ENCODE assay signal across 16 cellular contexts in the genomic region with DNA sequence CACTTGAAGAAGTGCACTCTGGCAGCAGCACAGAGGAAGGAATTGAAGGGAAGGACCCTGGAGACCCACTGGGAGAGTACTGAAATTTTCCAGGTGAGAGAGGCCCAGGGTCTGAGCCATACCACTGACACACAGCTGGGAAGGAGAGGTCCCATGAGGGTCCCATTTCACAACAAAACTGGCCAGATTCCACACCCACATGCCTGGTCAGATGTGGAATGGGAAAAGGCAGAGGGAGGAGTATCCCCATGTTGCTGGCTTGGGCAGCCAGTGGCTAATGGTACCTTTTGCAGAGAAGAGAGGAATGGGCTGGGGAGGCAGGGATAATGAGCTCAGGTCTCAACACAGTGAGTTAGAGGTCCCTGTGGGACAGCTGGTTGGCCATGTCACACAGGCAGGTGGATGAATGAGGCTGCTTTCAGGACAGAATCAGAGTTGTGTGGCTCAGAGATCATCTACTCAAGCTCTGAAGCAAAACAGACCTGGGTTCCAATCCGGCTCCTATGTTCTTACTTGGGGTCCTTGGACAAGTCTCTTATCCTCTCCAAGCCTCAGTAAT. TPM values are rescaled to one million over a fixed set of nuclear protein-coding genes. Genes with fewer than 3 reads are reported as not detected.
A peak's percentile ranks its signal among the peaks of the same experiment; 100 is the strongest.
DNase-seq lines count a peak whose midpoint lies in the region; ATAC-seq and TF ChIP-seq lines count a peak whose summit lies in the region.
"Had no signal": no experiment of that assay in that cellular context is flagged by ENCODE, and none has a peak within 500 bp of the region (broad histone marks: within the 10 kb centered on the region; RNA-seq: fewer than 3 reads in every experiment).

No MANE protein-coding gene starts in this region.

- TF ChIP-seq CTCF in endothelial cell (IDR thresholded peaks at IDR 0.05; ENCODE audit: unreplicated experiment) (no peak), neural progenitor cell (IDR thresholded peaks at IDR 0.05) (no peak)

- no peaks in the 10 kb centered on the region for H3K36me3 ChIP-seq in neural progenitor cell

- H3K4me3 ChIP-seq in neural progenitor cell = no peak overlapping the region

- H3K9me3 ChIP-seq in neural progenitor cell (ENCODE audit: low read depth) = no peaks in the 10 kb centered on the region

- H3K9me3 Mint-ChIP-seq in endothelial cell (ENCODE audit: unreplicated experiment) = no peaks in the 10 kb centered on the region
- H3K9me3 Mint-ChIP-seq in neural progenitor cell = peaks cover 6% of the 10 kb centered on the region
- H3K9me3 Mint-ChIP-seq in stimulated activated naive CD8-positive, alpha-beta T cell treated with anti-CD3 and anti-CD28 coated beads, Interleukin-15, amount 100 ng/mL, for 72 hours = peaks cover 5 to 6% of the 10 kb centered on the region in 2 donors

- H3K4me3 Mint-ChIP-seq in endothelial cell (ENCODE audit: unreplicated experiment) = no peak overlapping the region
- peak overlapping the region; percentile 63 for H3K4me3 Mint-ChIP-seq in neural progenitor cell
- H3K4me3 Mint-ChIP-seq in stimulated activated naive CD8-positive, alpha-beta T cell treated with anti-CD3 and anti-CD28 coated beads, Interleukin-15, amount 100 ng/mL, for 72 hours = no peak overlapping the region

- no peak overlapping the region for H2AFZ ChIP-seq in neural progenitor cell (replicated peaks)

- no peaks in the 10 kb centered on the region for H3K79me2 ChIP-seq in neural progenitor cell (ENCODE audit: low read depth)

- peak overlapping the region; percentile 3 for H3K27ac Mint-ChIP-seq in endothelial cell (ENCODE audit: unreplicated experiment)
- no peak overlapping the region for H3K27ac Mint-ChIP-seq in neural progenitor cell
- no peak overlapping the region for H3K27ac Mint-ChIP-seq in stimulated activated naive CD8-positive, alpha-beta T cell treated with anti-CD3 and anti-CD28 coated beads, Interleukin-15, amount 100 ng/mL, for 72 hours
- H3K27ac Mint-ChIP-seq: CD14-positive monocyte had no signal

- H3F3A ChIP-seq in neural progenitor cell (ENCODE audit: low read depth) = peaks cover 21% of the 10 kb centered on the region

- ATAC-seq in stimulated activated naive CD8-positive, alpha-beta T cell treated with anti-CD3 and anti-CD28 coated beads, Interleukin-15, amount 100 ng/mL, for 72 hours = no peak
- ATAC-seq: Right ventricle myocardium inferior had no signal

- peaks cover 8% of the 10 kb centered on the region for H3K36me3 Mint-ChIP-seq in endothelial cell (ENCODE audit: low read depth, unreplicated experiment)
- H3K36me3 Mint-ChIP-seq in neural progenitor cell = no peaks in the 10 kb centered on the region
- H3K36me3 Mint-ChIP-seq: CD14-positive monocyte had no signal

- H3K4me2 ChIP-seq in neural progenitor cell = no peak overlapping the region

- H4K20me1 ChIP-seq in neural progenitor cell (ENCODE audit: low read depth) = no peaks in the 10 kb centered on the region

- H3K27me3 Mint-ChIP-seq in endothelial cell (ENCODE audit: unreplicated experiment) = peaks cover 13% of the 10 kb centered on the region
- peaks cover 53% of the 10 kb centered on the region for H3K27me3 Mint-ChIP-seq in neural progenitor cell (ENCODE audit: insufficient read depth, low read depth)
- peaks cover 90% of the 10 kb centered on the region for H3K27me3 Mint-ChIP-seq in stimulated activated naive CD8-positive, alpha-beta T cell treated with anti-CD3 and anti-CD28 coated beads, Interleukin-15, amount 100 ng/mL, for 72 hours

- H3K27ac ChIP-seq in neural progenitor cell = no peak overlapping the region

- DNase-seq in NCI-H82 (lab: John Stamatoyannopoulos, UW) (peak; percentile 28), NCI-H82 treated with DMSO at 0.1 percent for 48 hours (lab: John Stamatoyannopoulos, UW; ENCODE audit: unreplicated experiment) (no peak), endothelial cell (ENCODE audit: low spot score) (no peak), neural progenitor cell (ENCODE audit: low spot score) (no peak), GM19240 (ENCODE audit: insufficient read length, low spot score) (no peak), iPS-NIHi11 (ENCODE audit: low spot score) (no peak)
- DNase-seq in stimulated activated naive CD8-positive, alpha-beta T cell treated with anti-CD3 and anti-CD28 coated beads, Interleukin-15, amount 100 ng/mL, for 72 hours = no peak
- DNase-seq in activated CD4-positive, alpha-beta T cell treated with anti-CD3 and anti-CD28 coated beads, Interleukin-2, amount 50 U/mL, for 4 hours = no peak
- DNase-seq: COR-L47, DMS153, NCI-H1694 treated with DMSO at 0.1 percent for 48 hours, NCI-H446, NCI-H748 treated with DMSO at 0.1 percent for 48 hours had no signal

- peaks cover 55% of the 10 kb centered on the region for H3K27me3 ChIP-seq in neural progenitor cell

- H3K9ac ChIP-seq in neural progenitor cell = no peak overlapping the region

- H3K4me1 ChIP-seq in neural progenitor cell = peaks cover 35% of the 10 kb centered on the region

- H3K4me1 Mint-ChIP-seq in endothelial cell (ENCODE audit: unreplicated experiment) (peaks cover 7% of the 10 kb centered on the region), neural progenitor cell (peaks cover 32% of the 10 kb centered on the region)
- H3K4me1 Mint-ChIP-seq in stimulated activated naive CD8-positive, alpha-beta T cell treated with anti-CD3 and anti-CD28 coated beads, Interleukin-15, amount 100 ng/mL, for 72 hours = peaks cover 17% of the 10 kb centered on the region

RNA-seq across cellular contexts. Expression of gene NGFR, which starts 26.2 kb away (rescaled TPM):
- total RNA-seq in endothelial cell (ENCODE audit: unreplicated experiment) (4.5 TPM), neural progenitor cell (ENCODE audit: low replicate concordance) (6.6 and 18.4 TPM in 2 replicates)
- total RNA-seq: HT-29 had no signal

RNA-seq across cellular contexts. Expression of gene PHB1, which starts 54.2 kb away (rescaled TPM):
- total RNA-seq in endothelial cell (ENCODE audit: unreplicated experiment) (181 TPM), neural progenitor cell (ENCODE audit: low replicate concordance) (126 and 168 TPM in 2 replicates)
